Comparison of ENCODE assay signal across 9 cellular contexts in genomic region chr3:74617786-74618185, GRCh38. TPM values are rescaled to one million over a fixed set of nuclear protein-coding genes. Genes with fewer than 3 reads are reported as not detected.
"Had no signal": no experiment of that assay in that cellular context is flagged by ENCODE, and none has a peak within 500 bp of the region (broad histone marks: within the 10 kb centered on the region; RNA-seq: fewer than 3 reads in every experiment).

No MANE protein-coding gene starts in this region.

- H3K4me1 Mint-ChIP-seq: IgD-negative memory B cell had no signal

- DNase-seq: GM23248, GOT3, H7, HFFc6, KBM-7 had no signal

- H3K4me3 Mint-ChIP-seq: HFFc6, IgD-negative memory B cell had no signal

- H3K4me3 ChIP-seq: GM23248, HAP-1 had no signal

- H3K27ac Mint-ChIP-seq: HFFc6, IgD-negative memory B cell had no signal

- H3K9me3 Mint-ChIP-seq: HFFc6 had no signal

- ATAC-seq: HCT116, HepG2 had no signal

RNA-seq across cellular contexts. Expression of gene CNTN3, which starts 3.3 kb away (rescaled TPM):
- polyA plus RNA-seq: HepG2, IgD-negative memory B cell had no signal
